ENCODE assay signal across 8 cellular contexts in genomic region chr10:96470108-96470743, GRCh38. TPM values are rescaled to one million over a fixed set of nuclear protein-coding genes. Genes with fewer than 3 reads are reported as not detected.
DNase-seq lines count a peak whose midpoint lies in the region; ATAC-seq and TF ChIP-seq lines count a peak whose summit lies in the region.

No MANE protein-coding gene starts in this region.

- CTCF ChIA-PET in activated B cell treated with CpG ODN at 0.5 μM for 24 hours (lab: Charles Lee) = no interaction called here

- ATAC-seq in activated B cell treated with CpG ODN at 0.5 μM for 24 hours (ENCODE audit: low read depth) (peak; percentile 54), HG03439 (IDR thresholded peaks at IDR 0.05; ENCODE audit: unreplicated experiment) (no peak)

- DNase-seq in NK-92 treated with Interleukin-12 subunit alpha and Interleukin-12 subunit beta, amount 100 ng/mL, for 24 hours (lab: John Stamatoyannopoulos, UW) = peak; percentile 16
- DNase-seq in NK-92 (lab: John Stamatoyannopoulos, UW; ENCODE audit: unreplicated experiment) (no peak), HuH-7.5 (ENCODE audit: low spot score) (peak; percentile 59), activated B cell treated with CpG ODN at 0.5 μM for 24 hours (no peak), fibroblast of the conjunctiva (ENCODE audit: low read depth) (peak; percentile 5), neural progenitor cell (ENCODE audit: low spot score) (peak; percentile 71), tibial artery (no peak)

- H3K9me3 ChIP-seq in neural progenitor cell (ENCODE audit: low read depth) = no peaks in the 10 kb centered on the region
- peaks cover 0 to 4% (median 0%) of the 10 kb centered on the region in 3 donors for H3K9me3 ChIP-seq in tibial artery

- H3K4me3 Mint-ChIP-seq in activated B cell treated with CpG ODN at 0.5 μM for 24 hours (no peak overlapping the region), neural progenitor cell (no peak overlapping the region)

- H3K4me3 ChIP-seq in neural progenitor cell = no peak overlapping the region
- H3K4me3 ChIP-seq in tibial artery = no peak overlapping the region

- peaks cover 28% of the 10 kb centered on the region for H3K4me1 ChIP-seq in neural progenitor cell
- H3K4me1 ChIP-seq in tibial artery = no peaks in the 10 kb centered on the region

- H3K36me3 ChIP-seq in neural progenitor cell = no peaks in the 10 kb centered on the region
- no peaks in the 10 kb centered on the region for H3K36me3 ChIP-seq in tibial artery

- H3F3A ChIP-seq in neural progenitor cell (ENCODE audit: low read depth) = peaks cover 17% of the 10 kb centered on the region

- no peak overlapping the region for H3K27ac ChIP-seq in neural progenitor cell
- no peak overlapping the region for H3K27ac ChIP-seq in tibial artery

- H3K27ac Mint-ChIP-seq in activated B cell treated with CpG ODN at 0.5 μM for 24 hours = no peak overlapping the region
- H3K27ac Mint-ChIP-seq in neural progenitor cell = no peak overlapping the region

- intact Hi-C loops in activated B cell treated with CpG ODN at 0.5 μM for 24 hours (cut with micrococcal nuclease) (no loop called here), tibial artery (cut with DNase I; ENCODE audit: low total_unique reads) (no loop called here)

- H3K9ac ChIP-seq in neural progenitor cell = no peak overlapping the region

- POLR2A ChIA-PET in activated B cell treated with CpG ODN at 0.5 μM for 24 hours (lab: Charles Lee) = no interaction called here

- H3K27me3 Mint-ChIP-seq in activated B cell treated with CpG ODN at 0.5 μM for 24 hours = peaks cover 18% of the 10 kb centered on the region
- H3K27me3 Mint-ChIP-seq in neural progenitor cell (ENCODE audit: insufficient read depth, low read depth) = peaks cover 24% of the 10 kb centered on the region

- no peaks in the 10 kb centered on the region for H3K9me3 Mint-ChIP-seq in activated B cell treated with CpG ODN at 0.5 μM for 24 hours
- H3K9me3 Mint-ChIP-seq in neural progenitor cell = no peaks in the 10 kb centered on the region

- TF ChIP-seq CTCF in activated B cell treated with CpG ODN at 0.5 μM for 24 hours (IDR thresholded peaks at IDR 0.05) (no peak), neural progenitor cell (IDR thresholded peaks at IDR 0.05) (peak; percentile 72), tibial artery (IDR thresholded peaks at IDR 0.05) (peak in 1 of 2 experiments; percentile 17)

- no peaks in the 10 kb centered on the region for H3K79me2 ChIP-seq in neural progenitor cell (ENCODE audit: low read depth)

- peaks cover 9% of the 10 kb centered on the region for H4K20me1 ChIP-seq in neural progenitor cell (ENCODE audit: low read depth)

- peaks cover 25% of the 10 kb centered on the region for H3K27me3 ChIP-seq in neural progenitor cell
- peaks cover 0 to 49% of the 10 kb centered on the region in 2 donors for H3K27me3 ChIP-seq in tibial artery

- no peak overlapping the region for H3K4me2 ChIP-seq in neural progenitor cell

- no peak overlapping the region for H2AFZ ChIP-seq in neural progenitor cell (replicated peaks)

- H3K36me3 Mint-ChIP-seq in activated B cell treated with CpG ODN at 0.5 μM for 24 hours (ENCODE audit: low read depth) (no peaks in the 10 kb centered on the region), neural progenitor cell (peaks cover 5% of the 10 kb centered on the region)

- H3K4me1 Mint-ChIP-seq in activated B cell treated with CpG ODN at 0.5 μM for 24 hours (no peaks in the 10 kb centered on the region), neural progenitor cell (peaks cover 48% of the 10 kb centered on the region)

RNA-seq across cellular contexts. Expression of gene TLL2, which starts 43.5 kb away (rescaled TPM):
- total RNA-seq in activated B cell treated with CpG ODN at 0.5 μM for 24 hours (1.6 and 1.8 TPM in 2 replicates), neural progenitor cell (ENCODE audit: low replicate concordance) (0.22 and 1.3 TPM in 2 replicates)

Comparison
In these comparisons a context has a peak if more than half of its experiments do, and no peak if none do; other contexts are left out.
1. DNase-seq: peak in NK-92 treated with Interleukin-12 subunit alpha and Interleukin-12 subunit beta, amount 100 ng/mL, for 24 hours (single experiment), HuH-7.5 (single experiment), fibroblast of the conjunctiva (single experiment) and neural progenitor cell (single experiment); none in NK-92 (single experiment), activated B cell treated with CpG ODN at 0.5 μM for 24 hours (single experiment) and tibial artery (0 of 2).